In genomic region chr2:199461455-199462166, GRCh38 we compare ENCODE assay signal across 13 cellular contexts. TPM values are rescaled to one million over a fixed set of nuclear protein-coding genes. Genes with fewer than 3 reads are reported as not detected.
A peak's percentile ranks its signal among the peaks of the same experiment; 100 is the strongest.
DNase-seq lines count a peak whose midpoint lies in the region; ATAC-seq, FAIRE-seq and TF ChIP-seq lines count a peak whose summit lies in the region.
"Had no signal": no experiment of that assay in that cellular context is flagged by ENCODE, and none has a peak within 500 bp of the region (broad histone marks: within the 10 kb centered on the region; RNA-seq: fewer than 3 reads in every experiment).

No MANE protein-coding gene starts in this region.

- no peak overlapping the region for H3K27ac ChIP-seq in A549
- peak overlapping the region; percentile 99 for H3K27ac ChIP-seq in HL-60 (replicated peaks)

- no peak for TF ChIP-seq POLR2A in A549 (IDR thresholded peaks at IDR 0.05; ENCODE audit: low read length)

- peaks cover 8% of the 10 kb centered on the region; the same call in 2 of the 3 replicates for H3K4me1 ChIP-seq in A549

- TF ChIP-seq CTCF in A549 (IDR thresholded peaks at IDR 0.05) (no peak), HL-60 (IDR thresholded peaks at IDR 0.05; ENCODE audit: insufficient read depth, low read length) (no peak), astrocyte of the cerebellum (IDR thresholded peaks at IDR 0.05; ENCODE audit: low read depth, low read length, missing control alignments) (no peak), D721Med (IDR thresholded peaks at IDR 0.05; ENCODE audit: insufficient read depth, missing control alignments) (no peak)

- H3K4me2 ChIP-seq in A549: peak overlapping the region; percentile 99

- no peak for TF ChIP-seq RAD21 in A549 (conservative IDR thresholded peaks at IDR 0.05 in 1 of 2, IDR thresholded peaks at IDR 0.05 in 1 of 2)

- no peaks in the 10 kb centered on the region for H3K9me3 ChIP-seq in A549

- CTCF ChIA-PET in A549 (lab: Yijun Ruan, JAX): no interaction called here

- intact Hi-C loops in left cardiac atrium (cut with DNase I): no loop called here

- WGBS in A549 (ENCODE audit: missing lambda C conversion rate): 87% methylated on average over 18 of the region's 26 CpGs

- ATAC-seq in A549: no peak
- no peak for ATAC-seq in left cardiac atrium
- ATAC-seq in HG02938 (IDR thresholded peaks at IDR 0.05; ENCODE audit: unreplicated experiment): no peak
- ATAC-seq: stimulated activated effector memory CD8-positive, alpha-beta T cell treated with anti-CD3 and anti-CD28 coated beads, Interleukin-12 subunit alpha, Interleukin-12 subunit beta, amount 100 ng/mL, for 72 hours had no signal

- H3K4me3 ChIP-seq in A549 (no peak overlapping the region), HL-60 (replicated peaks; ENCODE audit: insufficient read depth, low read length) (no peak overlapping the region), astrocyte of the cerebellum (ENCODE audit: low read depth, low read length) (peak overlapping the region; percentile 44)

- H3K27me3 ChIP-seq in HL-60 (ENCODE audit: insufficient read depth, poor library complexity, severe bottlenecking): peaks cover 25% of the 10 kb centered on the region

- DNase-seq in A549 (ENCODE audit: low read depth in 1 of 2, low spot score in 1 of 2) (no peak), HL-60 (ENCODE audit: low read depth in 1 of 2, low spot score in 1 of 2) (no peak), astrocyte of the cerebellum (ENCODE audit: low read depth) (no peak), DMS53 (lab: John Stamatoyannopoulos, UW) (no peak), left cardiac atrium (no peak), D721Med (ENCODE audit: insufficient read length, low spot score) (no peak)
- DNase-seq: activated CD4-positive, alpha-beta T cell treated with anti-CD3 and anti-CD28 coated beads, Interleukin-2, amount 10 ng/mL, durations not matched to agents 7 days and 5 days; NCI-H2081 treated with DMSO at 0.1 percent for 48 hours; stimulated activated CD4-positive, alpha-beta T cell treated with anti-CD3 and anti-CD28 coated beads, Interleukin-1b, Interleukin-23, amount 100 ng/mL, for 48 hours; T-helper 1 cell had no signal

- FAIRE-seq in A549 (lab: Jason Lieb, UNC) (no peak), islet of Langerhans (lab: Jason Lieb, UNC) (peak; percentile 38), D721Med (lab: Jason Lieb, UNC) (no peak)

- POLR2A ChIA-PET in A549 (lab: Yijun Ruan, JAX): no interaction called here

- in situ Hi-C loops in astrocyte of the cerebellum (cut with HindIII; ENCODE audit: low sequenced_read_pairs): no loop called here

- TF ChIP-seq EP300 in A549 (IDR thresholded peaks at IDR 0.05): no peak

TF ChIP-seq in A549, 52 proteins besides CTCF, POLR2A, EP300 and RAD21:
- TF ChIP-seq CHD4 (IDR thresholded peaks at IDR 0.05; ENCODE audit: borderline replicate concordance) (no peak), KDM1A (IDR thresholded peaks at IDR 0.05; ENCODE audit: low read depth) (no peak)

RNA-seq across cellular contexts. Expression of gene SATB2, which starts 3.9 kb away (rescaled TPM):
- 3.4 and 4.0 TPM in 2 replicates for polyA plus RNA-seq in A549 (2011; rRNA removed)
- polyA plus RNA-seq in A549 (2012; cell fraction: cytosol; rRNA removed): 2.2 TPM in 2 replicates
- polyA plus RNA-seq in A549 (2012; cell fraction: nucleus; rRNA removed): 6.4 and 7.4 TPM in 2 replicates
- 1.6 to 2.3 TPM (median 1.9 TPM) in 3 replicates for polyA plus RNA-seq in A549 (2017; fragmentation: RNase III; extraction: RNeasy Plus Mini Kit Qiagen cat#74134 plus additional on column Dnase treatment)
- polyA minus RNA-seq in A549 (2011; rRNA and poly(A)+ RNA removed): 15.0 and 16.5 TPM in 2 replicates
- 1 to 10 TPM; 2.2 to 2.4 TPM for total RNA-seq in left cardiac atrium
